1 cellular context compared by ENCODE assay signal in the genomic region with DNA sequence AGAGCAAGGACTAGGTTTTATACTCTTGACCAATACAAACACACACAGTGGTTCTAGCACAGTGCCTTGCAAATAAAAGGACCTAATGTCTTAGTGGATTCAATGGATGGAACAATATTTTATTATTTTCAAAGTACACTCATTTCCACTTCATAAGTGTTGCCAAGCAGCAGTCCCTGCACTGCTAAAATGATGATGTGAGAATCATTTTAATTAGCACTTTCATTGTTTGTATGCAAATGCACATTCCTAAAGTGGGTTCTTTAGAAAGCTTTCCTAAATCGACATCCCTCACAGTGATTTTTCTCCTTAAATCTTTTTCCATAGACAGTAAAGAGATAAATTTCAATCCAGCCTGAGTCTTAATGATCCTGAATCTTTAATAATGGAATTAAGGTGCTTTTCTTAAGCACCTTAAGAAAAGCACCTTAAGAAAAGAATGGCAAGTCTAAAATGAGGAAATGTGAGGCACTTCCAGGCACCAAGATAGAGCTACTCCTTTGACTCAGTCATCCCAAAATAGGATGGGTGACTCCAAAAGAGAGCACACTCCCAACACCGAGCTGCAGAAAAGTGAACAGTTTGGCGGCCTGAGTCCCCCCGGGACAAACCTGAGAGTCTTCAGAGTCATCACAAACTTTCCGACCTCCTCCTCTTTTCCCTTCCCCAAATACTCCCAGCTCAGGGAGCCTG.
TF ChIP-seq lines count a peak whose summit lies in the region.

No MANE protein-coding gene starts in this region.

TF ChIP-seq in GM23338, 12 proteins besides CTCF, POLR2A, EP300 and RAD21 (continued from another document):
- TF ChIP-seq ZNF462 (CRISPR knock-in tag; IDR thresholded peaks at IDR 0.05) (no peak), NANOG (IDR thresholded peaks at IDR 0.05; ENCODE audit: borderline replicate concordance) (no peak), EZH2 (IDR thresholded peaks at IDR 0.05; ENCODE audit: low read depth, unreplicated experiment) (no peak)
- TF ChIP-seq, protein P1, sequence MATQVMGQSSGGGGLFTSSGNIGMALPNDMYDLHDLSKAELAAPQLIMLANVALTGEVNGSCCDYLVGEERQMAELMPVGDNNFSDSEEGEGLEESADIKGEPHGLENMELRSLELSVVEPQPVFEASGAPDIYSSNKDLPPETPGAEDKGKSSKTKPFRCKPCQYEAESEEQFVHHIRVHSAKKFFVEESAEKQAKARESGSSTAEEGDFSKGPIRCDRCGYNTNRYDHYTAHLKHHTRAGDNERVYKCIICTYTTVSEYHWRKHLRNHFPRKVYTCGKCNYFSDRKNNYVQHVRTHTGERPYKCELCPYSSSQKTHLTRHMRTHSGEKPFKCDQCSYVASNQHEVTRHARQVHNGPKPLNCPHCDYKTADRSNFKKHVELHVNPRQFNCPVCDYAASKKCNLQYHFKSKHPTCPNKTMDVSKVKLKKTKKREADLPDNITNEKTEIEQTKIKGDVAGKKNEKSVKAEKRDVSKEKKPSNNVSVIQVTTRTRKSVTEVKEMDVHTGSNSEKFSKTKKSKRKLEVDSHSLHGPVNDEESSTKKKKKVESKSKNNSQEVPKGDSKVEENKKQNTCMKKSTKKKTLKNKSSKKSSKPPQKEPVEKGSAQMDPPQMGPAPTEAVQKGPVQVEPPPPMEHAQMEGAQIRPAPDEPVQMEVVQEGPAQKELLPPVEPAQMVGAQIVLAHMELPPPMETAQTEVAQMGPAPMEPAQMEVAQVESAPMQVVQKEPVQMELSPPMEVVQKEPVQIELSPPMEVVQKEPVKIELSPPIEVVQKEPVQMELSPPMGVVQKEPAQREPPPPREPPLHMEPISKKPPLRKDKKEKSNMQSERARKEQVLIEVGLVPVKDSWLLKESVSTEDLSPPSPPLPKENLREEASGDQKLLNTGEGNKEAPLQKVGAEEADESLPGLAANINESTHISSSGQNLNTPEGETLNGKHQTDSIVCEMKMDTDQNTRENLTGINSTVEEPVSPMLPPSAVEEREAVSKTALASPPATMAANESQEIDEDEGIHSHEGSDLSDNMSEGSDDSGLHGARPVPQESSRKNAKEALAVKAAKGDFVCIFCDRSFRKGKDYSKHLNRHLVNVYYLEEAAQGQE (IDR thresholded peaks at IDR 0.05; ENCODE audit: unreplicated experiment) = no peak
